Comparison of ENCODE assay signal across 13 cellular contexts in genomic region chr14:69572634-69573135, GRCh38. TPM values are rescaled to one million over a fixed set of nuclear protein-coding genes. Genes with fewer than 3 reads are reported as not detected.
DNase-seq lines count a peak whose midpoint lies in the region; ATAC-seq and TF ChIP-seq lines count a peak whose summit lies in the region.
"Had no signal": no experiment of that assay in that cellular context is flagged by ENCODE, and none has a peak within 500 bp of the region (broad histone marks: within the 10 kb centered on the region; RNA-seq: fewer than 3 reads in every experiment).

No MANE protein-coding gene starts in this region.

- H2AFZ ChIP-seq in neuronal stem cell (ENCODE audit: low read length), result no peak overlapping the region

- H3K18ac ChIP-seq in neuronal stem cell (ENCODE audit: low read length), result peak overlapping the region; percentile 100

- H3K4me1 Mint-ChIP-seq in activated naive CD8-positive, alpha-beta T cell (ENCODE audit: low read depth), result peaks cover 11% of the 10 kb centered on the region

- peaks cover 12 to 38% (median 33%) of the 10 kb centered on the region in 9 donors for H3K4me1 ChIP-seq in heart right ventricle
- peaks cover 4 to 10% of the 10 kb centered on the region in 2 donors for H3K4me1 ChIP-seq in neuronal stem cell (ENCODE audit: control insufficient read depth in 2 of 2, insufficient read depth in 1 of 2, low read depth in 1 of 2, low read length in 2 of 2)
- H3K4me1 ChIP-seq in urinary bladder (ENCODE audit: insufficient read depth), result no peaks in the 10 kb centered on the region

- ATAC-seq in heart right ventricle, result peak in 1 of 8 donors; percentile 36
- no peak for ATAC-seq in left cardiac atrium
- ATAC-seq in HG03196 (IDR thresholded peaks at IDR 0.05; ENCODE audit: unreplicated experiment), result no peak
- ATAC-seq: GM12878 had no signal

- H3K4me3 Mint-ChIP-seq in activated naive CD8-positive, alpha-beta T cell, result peak overlapping the region; percentile 51

- no peak overlapping the region for H3K14ac ChIP-seq in neuronal stem cell (ENCODE audit: low read length)

- H3K27me3 Mint-ChIP-seq in activated naive CD8-positive, alpha-beta T cell, result peaks cover 42% of the 10 kb centered on the region

- H2BK5ac ChIP-seq in neuronal stem cell (ENCODE audit: low read length), result peak overlapping the region; percentile 93

- H3K79me1 ChIP-seq in neuronal stem cell (ENCODE audit: low read depth, low read length), result peaks cover 20% of the 10 kb centered on the region

- no peak overlapping the region for H3K27ac Mint-ChIP-seq in activated naive CD8-positive, alpha-beta T cell
- H3K27ac Mint-ChIP-seq: CD4-positive, alpha-beta T cell had no signal

- peak overlapping the region; percentile 100 for H2BK120ac ChIP-seq in neuronal stem cell (ENCODE audit: low read depth, low read length)

- H3K23ac ChIP-seq in neuronal stem cell (ENCODE audit: low read depth, low read length, poor library complexity), result peak overlapping the region; percentile 58

- H3K27ac ChIP-seq in heart right ventricle (no peak overlapping the region), neuronal stem cell (replicated peaks; ENCODE audit: low read length) (peak overlapping the region; percentile 100), urinary bladder (ENCODE audit: low read depth) (no peak overlapping the region)

- peak overlapping the region; percentile 99 for H4K8ac ChIP-seq in neuronal stem cell (ENCODE audit: low read depth, low read length)

- H3K4ac ChIP-seq in neuronal stem cell (ENCODE audit: low read length), result peak overlapping the region; percentile 99

- intact Hi-C loops in heart right ventricle (cut with DNase I), result loop anchor here in 3 of 10 donors (5.0 kb wide), 2 partner anchors 40 to 330 kb away; no protein-coding TSS in a partner anchor
- intact Hi-C loops in left cardiac atrium (cut with DNase I), result no loop called here

- 14 to 18% methylated on average over 63 to 66 of the region's 66 CpGs for WGBS in heart right ventricle, 2 donors
- no CpG with 5 or more reads among the region's 66 CpGs for WGBS in neuronal stem cell (ENCODE audit: extremely low coverage in 2 of 2, insufficient read length in 2 of 2, insufficient replicate concordance in 1 of 2), 2 donors
- 15% methylated on average over 66 of the region's 66 CpGs for WGBS in urinary bladder

- H3K9me3 ChIP-seq in heart right ventricle (peaks cover 0 to 2% (median 0%) of the 10 kb centered on the region in 11 donors), neuronal stem cell (replicated peaks in 1 of 2; ENCODE audit: control insufficient read depth in 2 of 2, insufficient read depth in 1 of 2, low read depth in 1 of 2, low read length in 2 of 2) (peaks cover 7 to 20% of the 10 kb centered on the region in 2 donors)

- TF ChIP-seq CTCF in heart right ventricle (IDR thresholded peaks at IDR 0.05), result no peak

- DNase-seq in heart right ventricle, result no peak
- DNase-seq in left cardiac atrium, result no peak
- DNase-seq in neuronal stem cell (ENCODE audit: low spot score), result no peak
- DNase-seq in SHP77 (lab: John Stamatoyannopoulos, UW), result no peak
- no peak for DNase-seq in NCI-H226
- DNase-seq: amniotic stem cell; CD4-positive, alpha-beta T cell had no signal

- H3K36me3 Mint-ChIP-seq in activated naive CD8-positive, alpha-beta T cell, result no peaks in the 10 kb centered on the region

- peak overlapping the region; percentile 99 for H4K91ac ChIP-seq in neuronal stem cell (ENCODE audit: low read depth, low read length, poor library complexity)

- no peak overlapping the region for H3K4me2 ChIP-seq in neuronal stem cell (ENCODE audit: insufficient read depth, low read length, poor library complexity, severe bottlenecking)

- no peaks in the 10 kb centered on the region for H3K36me3 ChIP-seq in heart right ventricle
- H3K36me3 ChIP-seq in neuronal stem cell (replicated peaks in 1 of 2; ENCODE audit: control insufficient read depth in 2 of 2, insufficient read depth in 2 of 2, low read length in 2 of 2), result peaks cover 22 to 29% of the 10 kb centered on the region in 2 donors
- H3K36me3 ChIP-seq in urinary bladder (ENCODE audit: insufficient read depth), result no peaks in the 10 kb centered on the region

- no peaks in the 10 kb centered on the region for H3K9me3 Mint-ChIP-seq in activated naive CD8-positive, alpha-beta T cell (ENCODE audit: low read depth)
- H3K9me3 Mint-ChIP-seq: CD4-positive, alpha-beta T cell had no signal

- peak overlapping the region; percentile 1 for H3K9ac ChIP-seq in neuronal stem cell (ENCODE audit: low read depth, low read length, poor library complexity)

- H2BK15ac ChIP-seq in neuronal stem cell (ENCODE audit: low read length), result peak overlapping the region; percentile 97

- peak overlapping the region; percentile 100 for H2AK5ac ChIP-seq in neuronal stem cell (ENCODE audit: low read depth, low read length)

- H3K27me3 ChIP-seq in heart right ventricle, result peaks cover 33 to 100% (median 97%) of the 10 kb centered on the region in 7 donors
- H3K27me3 ChIP-seq in neuronal stem cell (ENCODE audit: control insufficient read depth in 3 of 3, insufficient read depth in 3 of 3, low read depth in 1 of 3, low read length in 3 of 3), result no peaks in the 10 kb centered on the region

- peak overlapping the region; percentile 9 to 61 (median 42) for H3K4me3 ChIP-seq in heart right ventricle
- H3K4me3 ChIP-seq in neuronal stem cell (ENCODE audit: low read length in 2 of 2), result no peak overlapping the region
- peak overlapping the region; percentile 45 for H3K4me3 ChIP-seq in urinary bladder (ENCODE audit: low read depth, low read length)
- H3K4me3 ChIP-seq: GM12878 had no signal

- peak overlapping the region; percentile 91 for H2BK12ac ChIP-seq in neuronal stem cell (ENCODE audit: low read length)

RNA-seq across cellular contexts. Expression of gene CCDC177, which starts 2.0 kb away (rescaled TPM):
- total RNA-seq in heart right ventricle, result not detected
- polyA plus RNA-seq in heart right ventricle, result under 1 TPM in 1 of 2 donors, not detected in 1; 0.03 TPM
- total RNA-seq in left cardiac atrium, result not detected
- polyA plus RNA-seq in neuronal stem cell (2013, experiment 1 of 2), result 7.6 TPM
- 7.7 TPM for polyA plus RNA-seq in neuronal stem cell (2013, experiment 2 of 2)
- 0.05 TPM for total RNA-seq in urinary bladder
- polyA plus RNA-seq in urinary bladder, result not detected
- total RNA-seq: CD4-positive, alpha-beta T cell; GM12878; renal cortical epithelial cell; RPMI7951 had no signal
- polyA plus RNA-seq: GM12878 had no signal

RNA-seq across cellular contexts. Expression of gene SUSD6, which starts 38.7 kb away (rescaled TPM):
- total RNA-seq in heart right ventricle (10 to 100 TPM; 18.0 to 46.3 (median 25.5) TPM), left cardiac atrium (10 to 100 TPM; 21.8 to 28.1 TPM), urinary bladder (12.5 TPM)
- polyA plus RNA-seq in heart right ventricle (1 to 10 TPM; 5.9 to 8.4 TPM), urinary bladder (20.0 TPM)
- 5.6 TPM for polyA plus RNA-seq in neuronal stem cell (2013, experiment 1 of 2)
- 5.6 TPM for polyA plus RNA-seq in neuronal stem cell (2013, experiment 2 of 2)

Comparison
In these comparisons a context has a peak if more than half of its experiments do, and no peak if none do; other contexts are left out.
1. H3K4me3 ChIP-seq: peak in heart right ventricle (10 of 10) and urinary bladder (single experiment); none in neuronal stem cell (0 of 2).